8 cellular contexts compared by ENCODE assay signal in genomic region chr6:110815260-110816109, GRCh38. TPM values are rescaled to one million over a fixed set of nuclear protein-coding genes. Genes with fewer than 3 reads are reported as not detected.
DNase-seq lines count a peak whose midpoint lies in the region; ATAC-seq and TF ChIP-seq lines count a peak whose summit lies in the region.

CDK19 (minus strand) TSS chr6:110815469; CDS start chr6:110815136, 333 bp downstream.

- peaks cover 6% of the 10 kb centered on the region for H3K23me2 ChIP-seq in H9 (ENCODE audit: insufficient read length, low read depth, low read length, poor library complexity, severe bottlenecking)

- H3K27me3 ChIP-seq in H9 (ENCODE audit: insufficient read depth, low read length) (no peaks in the 10 kb centered on the region), MG63 (no peaks in the 10 kb centered on the region)

- H3K36me3 Mint-ChIP-seq in H9 (ENCODE audit: insufficient read depth in 1 of 3, low read depth in 3 of 3) (peaks cover 0 to 2% (median 0%) of the 10 kb centered on the region in 3 experiments; a peak in 1 of 7 replicates), nephron progenitor cell (ENCODE audit: low read depth) (peaks cover 8% of the 10 kb centered on the region)

- no peak within 1 kb of the TSS for H4K8ac ChIP-seq in H9 (replicated peaks; ENCODE audit: insufficient read length, low read depth, low read length)

- H2BK15ac ChIP-seq in H9 (ENCODE audit: low read depth, low read length): no peak within 1 kb of the TSS

- H3K27ac Mint-ChIP-seq in H9 (peak within 1 kb of the TSS; percentile 99 to 100 (median 100)), nephron progenitor cell (peak within 1 kb of the TSS; percentile 100)
- H3K27ac Mint-ChIP-seq in stimulated activated naive CD8-positive, alpha-beta T cell treated with anti-CD3 and anti-CD28 coated beads, Interleukin-15, amount 100 ng/mL, for 72 hours: peak within 1 kb of the TSS; percentile 98 to 99

- no peaks in the 10 kb centered on the region for H3K27me3 Mint-ChIP-seq in H9 (ENCODE audit: low read depth)
- no peaks in the 10 kb centered on the region for H3K27me3 Mint-ChIP-seq in nephron progenitor cell (ENCODE audit: low read depth, poor library complexity)
- no peaks in the 10 kb centered on the region for H3K27me3 Mint-ChIP-seq in stimulated activated naive CD8-positive, alpha-beta T cell treated with anti-CD3 and anti-CD28 coated beads, Interleukin-15, amount 100 ng/mL, for 72 hours

- peak; percentile 100 for DNase-seq in ELR (ENCODE audit: low read depth)
- DNase-seq in H9: peak; percentile 99
- DNase-seq in MG63: peak; percentile 98
- DNase-seq in SHP77 treated with DMSO at 0.1 percent for 48 hours (lab: John Stamatoyannopoulos, UW): peak; percentile 98
- DNase-seq in activated gamma-delta T cell (lab: John Stamatoyannopoulos, UW): peak; percentile 97
- peak; percentile 94 for DNase-seq in fibroblast of the conjunctiva (ENCODE audit: low read depth)
- peak; percentile 97 for DNase-seq in nephron progenitor cell
- DNase-seq in stimulated activated naive CD8-positive, alpha-beta T cell treated with anti-CD3 and anti-CD28 coated beads, Interleukin-15, amount 100 ng/mL, for 72 hours: peak; percentile 98 to 99

- peak within 1 kb of the TSS; percentile 85 for H3K18ac ChIP-seq in H9 (ENCODE audit: insufficient read length, low read depth, low read length)

- no peak within 1 kb of the TSS for H2BK12ac ChIP-seq in H9 (ENCODE audit: insufficient read length, low read depth, low read length)

- H3K9me3 ChIP-seq in H9 (ENCODE audit: control insufficient read depth, low read depth, low read length) (no peaks in the 10 kb centered on the region), MG63 (no peaks in the 10 kb centered on the region)

- no peaks in the 10 kb centered on the region for H3K36me3 ChIP-seq in MG63

- H3K9me3 Mint-ChIP-seq in H9 (no peaks in the 10 kb centered on the region; a peak in 1 of 5 replicates), nephron progenitor cell (peaks cover 7% of the 10 kb centered on the region)
- no peaks in the 10 kb centered on the region for H3K9me3 Mint-ChIP-seq in stimulated activated naive CD8-positive, alpha-beta T cell treated with anti-CD3 and anti-CD28 coated beads, Interleukin-15, amount 100 ng/mL, for 72 hours

- H3K27ac ChIP-seq in H9 (ENCODE audit: insufficient read length, low read depth, low read length): peak within 1 kb of the TSS; percentile 84

- no peak within 1 kb of the TSS for H2AFZ ChIP-seq in H9 (ENCODE audit: low read length)

- no peak within 1 kb of the TSS for H3K56ac ChIP-seq in H9 (ENCODE audit: insufficient read length, low read depth, low read length)

- H3T11ph ChIP-seq in H9 (ENCODE audit: low read length): no peak within 1 kb of the TSS

- no peaks in the 10 kb centered on the region for H3K4me1 ChIP-seq in H9 (ENCODE audit: insufficient read depth, low read length)

- H3K23ac ChIP-seq in H9 (ENCODE audit: insufficient read length, low read depth, low read length): no peak within 1 kb of the TSS

- peak within 1 kb of the TSS; percentile 83 for H3K14ac ChIP-seq in H9 (ENCODE audit: insufficient read depth, low read length)

- no peak within 1 kb of the TSS for H3K4ac ChIP-seq in H9 (ENCODE audit: low read depth, low read length)

- peak; percentile 88 for ATAC-seq in stimulated activated naive CD8-positive, alpha-beta T cell treated with anti-CD3 and anti-CD28 coated beads, Interleukin-15, amount 100 ng/mL, for 72 hours

- peaks cover 6% of the 10 kb centered on the region; the same call in 1 of the 2 replicates for H3K79me2 ChIP-seq in H9 (ENCODE audit: insufficient read depth, low read length)

- H3K4me2 ChIP-seq in H9 (ENCODE audit: insufficient read depth, insufficient read length, low read length): peak within 1 kb of the TSS; percentile 96

- H3K9ac ChIP-seq in H9 (ENCODE audit: extremely low read depth, insufficient read length, low read length): peak within 1 kb of the TSS; percentile 86

- H3K4me1 Mint-ChIP-seq in H9 (peaks cover 14 to 16% of the 10 kb centered on the region in 2 experiments), nephron progenitor cell (peaks cover 25% of the 10 kb centered on the region)
- peaks cover 36% of the 10 kb centered on the region for H3K4me1 Mint-ChIP-seq in stimulated activated naive CD8-positive, alpha-beta T cell treated with anti-CD3 and anti-CD28 coated beads, Interleukin-15, amount 100 ng/mL, for 72 hours

- H2BK5ac ChIP-seq in H9 (ENCODE audit: insufficient read length, low read length): peak within 1 kb of the TSS; percentile 6

- no CpG with 5 or more reads among the region's 59 CpGs for WGBS in H9 (ENCODE audit: extremely low coverage, insufficient read length, low lambda C conversion rate)

- H3K4me3 Mint-ChIP-seq in H9 (peak within 1 kb of the TSS; percentile 97 to 99), nephron progenitor cell (peak within 1 kb of the TSS; percentile 99)
- H3K4me3 Mint-ChIP-seq in stimulated activated naive CD8-positive, alpha-beta T cell treated with anti-CD3 and anti-CD28 coated beads, Interleukin-15, amount 100 ng/mL, for 72 hours: peak within 1 kb of the TSS; percentile 97 to 100

- TF ChIP-seq CTCF in H9 (conservative IDR thresholded peaks at IDR 0.05): no peak
- no peak for TF ChIP-seq CTCF in nephron progenitor cell (IDR thresholded peaks at IDR 0.05)

- H4K91ac ChIP-seq in H9 (ENCODE audit: insufficient read length, low read depth, low read length): no peak within 1 kb of the TSS

- no peak within 1 kb of the TSS for H2AK5ac ChIP-seq in H9 (ENCODE audit: insufficient read length, low read length)

- no peaks in the 10 kb centered on the region for H3K79me1 ChIP-seq in H9 (ENCODE audit: insufficient read depth, low read depth, low read length, poor library complexity, severe bottlenecking)

- H2BK120ac ChIP-seq in H9 (ENCODE audit: low read depth, low read length, poor library complexity, severe bottlenecking): no peak within 1 kb of the TSS

- peak within 1 kb of the TSS; percentile 8 for H4K5ac ChIP-seq in H9 (ENCODE audit: insufficient read length, low read depth, low read length)

- H4K20me1 ChIP-seq in H9 (ENCODE audit: control insufficient read depth, insufficient read depth, insufficient read length): no peaks in the 10 kb centered on the region

- H3K4me3 ChIP-seq in MG63: peak within 1 kb of the TSS; percentile 61

- H2BK20ac ChIP-seq in H9 (ENCODE audit: low read depth, low read length, poor library complexity, severe bottlenecking): no peak within 1 kb of the TSS

RNA-seq across cellular contexts. Expression of gene CDK19, which starts in this region (rescaled TPM):
- 6.6 and 7.0 TPM in 2 replicates for total RNA-seq in H9 (2021)
- total RNA-seq in MG63 (2014; rRNA removed; shearing (Covaris generic); ENCODE audit: low replicate concordance): 3.2 and 4.0 TPM in 2 replicates

Comparison
In these comparisons a context has a peak if more than half of its experiments do, and no peak if none do; other contexts are left out.
1. Peak in every context shown above with its lines: DNase-seq, ATAC-seq, H3K4me3 ChIP-seq and H3K27ac ChIP-seq.